In genomic region chr12:46603776-46604456, GRCh38 we compare ENCODE assay signal across 29 cellular contexts.
"Had no signal": no experiment of that assay in that cellular context is flagged by ENCODE, and none has a peak within 500 bp of the region (broad histone marks: within the 10 kb centered on the region; RNA-seq: fewer than 3 reads in every experiment).

No MANE protein-coding gene starts in this region.

- H3K27me3 ChIP-seq: adrenal gland, body of pancreas, esophagus muscularis mucosa, foreskin keratinocyte, gastroesophageal sphincter, heart right ventricle had no signal

- H3K27ac ChIP-seq: adrenal gland, body of pancreas, esophagus muscularis mucosa, foreskin keratinocyte, gastroesophageal sphincter, heart right ventricle had no signal

- H3K9me3 ChIP-seq: adrenal gland, body of pancreas had no signal

- DNase-seq: activated CD4-positive, alpha-beta memory T cell treated with anti-CD3 and anti-CD28 coated beads for 36 hours; activated CD4-positive, alpha-beta T cell treated with anti-CD3 and anti-CD28 coated beads for 36 hours; activated CD4-positive, alpha-beta T cell treated with anti-CD3 and anti-CD28 coated beads, Interleukin-2, amount 10 ng/mL, durations not matched to agents 24 days and 14 days; activated CD4-positive, CD25-positive, alpha-beta regulatory T cell; activated CD4-positive, CD25-positive, alpha-beta regulatory T cell treated with anti-CD3 and anti-CD28 coated beads, Interleukin-2, amount 50 U/mL, for 72 hours; activated CD8-positive, alpha-beta memory T cell treated with anti-CD3 and anti-CD28 coated beads, Interleukin-2, amount 10 ng/mL, durations not matched to agents 7 days and 5 days; activated CD8-positive, alpha-beta memory T cell treated with anti-CD3 and anti-CD28 coated beads, Interleukin-2, amount 50 U/mL, for 4 hours; activated CD8-positive, alpha-beta T cell treated with anti-CD3 and anti-CD28 coated beads, Interleukin-2, amount 10 ng/mL, durations not matched to agents 7 days and 5 days; activated effector memory CD4-positive, alpha-beta T cell treated with anti-CD3 and anti-CD28 coated beads, Interleukin-2, amount 50 U/mL, for 16 hours; activated naive CD4-positive, alpha-beta T cell treated with anti-CD3 and anti-CD28 coated beads for 36 hours; activated naive CD8-positive, alpha-beta T cell treated with anti-CD3 and anti-CD28 coated beads for 36 hours; activated naive CD8-positive, alpha-beta T cell treated with anti-CD3 and anti-CD28 coated beads, Interleukin-2, amount 50 U/mL, for 24 hours; activated T-cell treated with anti-CD3 and anti-CD28 coated beads, Interleukin-2, amount 50 U/mL, for 1 hour; activated T-cell treated with anti-CD3 and anti-CD28 coated beads, Interleukin-2, amount 50 U/mL, for 48 hours; adrenal gland; amygdala; aorta; body of pancreas; caudate nucleus; cortex of kidney; dermis blood vessel endothelial cell; effector CD4-positive, alpha-beta T cell; effector memory CD8-positive, alpha-beta T cell; erythroblast; foreskin keratinocyte; heart right ventricle; T-helper 2 cell had no signal

- H3K4me3 ChIP-seq: adrenal gland, body of pancreas, esophagus muscularis mucosa, gastroesophageal sphincter, heart right ventricle had no signal

- H3K36me3 ChIP-seq: adrenal gland, esophagus muscularis mucosa, gastroesophageal sphincter, heart right ventricle had no signal

- ATAC-seq: activated CD4-positive, alpha-beta T cell treated with anti-CD3 and anti-CD28 coated beads for 36 hours; activated CD8-positive, alpha-beta memory T cell treated with anti-CD3 and anti-CD28 coated beads, Interleukin-2, amount 10 ng/mL, durations not matched to agents 7 days and 5 days; activated CD8-positive, alpha-beta T cell treated with anti-CD3 and anti-CD28 coated beads, Interleukin-2, amount 10 ng/mL, durations not matched to agents 7 days and 5 days; activated naive CD8-positive, alpha-beta T cell treated with anti-CD3 and anti-CD28 coated beads, Interleukin-2, amount 50 U/mL, for 24 hours; body of pancreas; effector memory CD8-positive, alpha-beta T cell; foreskin keratinocyte; gastroesophageal sphincter; heart right ventricle had no signal
